Comparison of ENCODE assay signal across 1 cellular context in genomic region chr2:219331560-219332213, GRCh38.
TF ChIP-seq lines count a peak whose summit lies in the region.

No MANE protein-coding gene starts in this region.

TF ChIP-seq in HepG2, 621 proteins besides CTCF, POLR2A, EP300 and RAD21 (continued from another document):
- TF ChIP-seq, protein P1, sequence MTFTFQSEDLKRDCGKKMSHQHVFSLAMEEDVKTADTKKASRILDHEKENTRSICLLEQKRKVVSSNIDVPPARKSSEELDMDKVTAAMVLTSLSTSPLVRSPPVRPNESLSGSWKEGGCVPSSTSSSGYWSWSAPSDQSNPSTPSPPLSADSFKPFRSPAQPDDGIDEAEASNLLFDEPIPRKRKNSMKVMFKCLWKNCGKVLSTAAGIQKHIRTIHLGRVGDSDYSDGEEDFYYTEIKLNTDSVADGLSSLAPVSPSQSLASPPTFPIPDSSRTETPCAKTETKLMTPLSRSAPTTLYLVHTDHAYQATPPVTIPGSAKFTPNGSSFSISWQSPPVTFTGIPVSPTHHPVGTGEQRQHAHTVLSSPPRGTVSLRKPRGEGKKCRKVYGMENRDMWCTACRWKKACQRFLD (CRISPR knock-in tag; IDR thresholded peaks at IDR 0.05; ENCODE audit: borderline replicate concordance), result 0 out of 2 replicates have a peak, but pooled peaks have one; percentile 65
- TF ChIP-seq FOXC1 (CRISPR knock-in tag; IDR thresholded peaks at IDR 0.05; ENCODE audit: borderline replicate concordance), result peak; percentile 60; the same call in 1 of the 2 replicates
- TF ChIP-seq NFKB2 (CRISPR knock-in tag; IDR thresholded peaks at IDR 0.05; ENCODE audit: borderline replicate concordance), result peak; percentile 97
- TF ChIP-seq ZNF605 (CRISPR knock-in tag; IDR thresholded peaks at IDR 0.05), result peak; percentile 70; the same call in 1 of the 2 replicates
- TF ChIP-seq ZNF33A (CRISPR knock-in tag; IDR thresholded peaks at IDR 0.05; ENCODE audit: borderline replicate concordance), result no peak
- TF ChIP-seq, protein P2, sequence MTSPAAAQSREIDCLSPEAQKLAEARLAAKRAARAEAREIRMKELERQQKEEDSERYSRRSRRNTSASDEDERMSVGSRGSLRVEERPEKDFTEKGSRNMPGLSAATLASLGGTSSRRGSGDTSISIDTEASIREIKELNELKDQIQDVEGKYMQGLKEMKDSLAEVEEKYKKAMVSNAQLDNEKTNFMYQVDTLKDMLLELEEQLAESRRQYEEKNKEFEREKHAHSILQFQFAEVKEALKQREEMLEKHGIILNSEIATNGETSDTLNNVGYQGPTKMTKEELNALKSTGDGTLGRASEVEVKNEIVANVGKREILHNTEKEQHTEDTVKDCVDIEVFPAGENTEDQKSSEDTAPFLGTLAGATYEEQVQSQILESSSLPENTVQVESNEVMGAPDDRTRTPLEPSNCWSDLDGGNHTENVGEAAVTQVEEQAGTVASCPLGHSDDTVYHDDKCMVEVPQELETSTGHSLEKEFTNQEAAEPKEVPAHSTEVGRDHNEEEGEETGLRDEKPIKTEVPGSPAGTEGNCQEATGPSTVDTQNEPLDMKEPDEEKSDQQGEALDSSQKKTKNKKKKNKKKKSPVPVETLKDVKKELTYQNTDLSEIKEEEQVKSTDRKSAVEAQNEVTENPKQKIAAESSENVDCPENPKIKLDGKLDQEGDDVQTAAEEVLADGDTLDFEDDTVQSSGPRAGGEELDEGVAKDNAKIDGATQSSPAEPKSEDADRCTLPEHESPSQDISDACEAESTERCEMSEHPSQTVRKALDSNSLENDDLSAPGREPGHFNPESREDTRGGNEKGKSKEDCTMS (CRISPR knock-in tag; conservative IDR thresholded peaks at IDR 0.05), result peak; percentile 94
- TF ChIP-seq, protein P3, sequence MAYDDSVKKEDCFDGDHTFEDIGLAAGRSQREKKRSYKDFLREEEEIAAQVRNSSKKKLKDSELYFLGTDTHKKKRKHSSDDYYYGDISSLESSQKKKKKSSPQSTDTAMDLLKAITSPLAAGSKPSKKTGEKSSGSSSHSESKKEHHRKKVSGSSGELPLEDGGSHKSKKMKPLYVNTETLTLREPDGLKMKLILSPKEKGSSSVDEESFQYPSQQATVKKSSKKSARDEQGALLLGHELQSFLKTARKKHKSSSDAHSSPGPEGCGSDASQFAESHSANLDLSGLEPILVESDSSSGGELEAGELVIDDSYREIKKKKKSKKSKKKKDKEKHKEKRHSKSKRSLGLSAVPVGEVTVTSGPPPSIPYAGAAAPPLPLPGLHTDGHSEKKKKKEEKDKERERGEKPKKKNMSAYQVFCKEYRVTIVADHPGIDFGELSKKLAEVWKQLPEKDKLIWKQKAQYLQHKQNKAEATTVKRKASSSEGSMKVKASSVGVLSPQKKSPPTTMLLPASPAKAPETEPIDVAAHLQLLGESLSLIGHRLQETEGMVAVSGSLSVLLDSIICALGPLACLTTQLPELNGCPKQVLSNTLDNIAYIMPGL (CRISPR knock-in tag; IDR thresholded peaks at IDR 0.05; ENCODE audit: borderline replicate concordance in 1 of 2, low read depth in 1 of 2), result peak in 1 of 2 experiments; percentile 74; a peak in 1 of 4 replicates
- TF ChIP-seq PRDM15 (CRISPR knock-in tag; IDR thresholded peaks at IDR 0.05), result peak; percentile 56; the same call in 1 of the 2 replicates
- 0 out of 2 replicates have a peak, but pooled peaks have one; percentile 49 for TF ChIP-seq ZNF614 (CRISPR knock-in tag; IDR thresholded peaks at IDR 0.05; ENCODE audit: borderline replicate concordance)
- peak; percentile 54; the same call in 1 of the 2 replicates for TF ChIP-seq ZBTB2 (CRISPR knock-in tag; IDR thresholded peaks at IDR 0.05; ENCODE audit: low read depth)
- TF ChIP-seq ZNF850 (CRISPR knock-in tag; conservative IDR thresholded peaks at IDR 0.05), result no peak
- peak; percentile 97 for TF ChIP-seq ZSCAN21 (CRISPR knock-in tag; IDR thresholded peaks at IDR 0.05; ENCODE audit: borderline replicate concordance)
- peak; percentile 93; the same call in 1 of the 2 replicates for TF ChIP-seq ZNF446 (CRISPR knock-in tag; IDR thresholded peaks at IDR 0.05)
- 0 out of 2 replicates have a peak, but pooled peaks have one; percentile 32 for TF ChIP-seq ONECUT2 (CRISPR knock-in tag; IDR thresholded peaks at IDR 0.05)
- TF ChIP-seq YY1 (IDR thresholded peaks at IDR 0.05; ENCODE audit: insufficient read depth, insufficient replicate concordance, low read depth, low read length), result no peak
- TF ChIP-seq ISL2 (CRISPR knock-in tag; IDR thresholded peaks at IDR 0.05), result peak; percentile 67
- 0 out of 2 replicates have a peak, but pooled peaks have one; percentile 42 for TF ChIP-seq PBX3 (CRISPR knock-in tag; IDR thresholded peaks at IDR 0.05; ENCODE audit: borderline replicate concordance)
- TF ChIP-seq EEA1 (CRISPR knock-in tag; IDR thresholded peaks at IDR 0.05; ENCODE audit: borderline replicate concordance), result 0 out of 2 replicates have a peak, but pooled peaks have one; percentile 73
- peak; percentile 99 for TF ChIP-seq TSC22D2 (CRISPR knock-in tag; IDR thresholded peaks at IDR 0.05; ENCODE audit: borderline replicate concordance)
